ENCODE assay signal across 9 cellular contexts in genomic region chr20:544153-544725, GRCh38. TPM values are rescaled to one million over a fixed set of nuclear protein-coding genes. Genes with fewer than 3 reads are reported as not detected.
DNase-seq lines count a peak whose midpoint lies in the region; ATAC-seq, FAIRE-seq and TF ChIP-seq lines count a peak whose summit lies in the region.
"Had no signal": no experiment of that assay in that cellular context is flagged by ENCODE, and none has a peak within 500 bp of the region (broad histone marks: within the 10 kb centered on the region; RNA-seq: fewer than 3 reads in every experiment).

No MANE protein-coding gene starts in this region.

- H3K79me2 ChIP-seq in GM12878 (ENCODE audit: control insufficient read depth, insufficient read depth, low read length), result peaks cover 43% of the 10 kb centered on the region

- 61% methylated on average over 6 of the region's 6 CpGs for WGBS in GM12878 (ENCODE audit: insufficient coverage, insufficient replicate concordance, low lambda C conversion rate, missing lambda C conversion rate)
- 60% methylated on average over 6 of the region's 6 CpGs for WGBS in right lobe of liver (ENCODE audit: insufficient coverage, low coverage, low lambda C conversion rate, missing lambda C conversion rate)
- 53 to 66% methylated on average over 6 of the region's 6 CpGs for WGBS in thyroid gland, 2 donors

- H3K4me3 ChIP-seq in GM12878 (0 out of 2 replicates have a peak overlapping the region, but pooled peaks have one; percentile 88), right lobe of liver (peak overlapping the region; percentile 84 to 98 (median 89)), thyroid gland (replicated peaks in 1 of 3) (peak overlapping the region in 1 of 3 donors; percentile 97), foreskin fibroblast (ENCODE audit: low read depth in 1 of 2, low read length in 2 of 2) (peak overlapping the region in 1 of 2 donors; percentile 88)

- H3K27me3 Mint-ChIP-seq in activated CD4-positive, alpha-beta T cell treated with anti-CD3 and anti-CD28 coated beads, Interleukin-2, amount 10 ng/mL, durations not matched to agents 24 days and 14 days, result peaks cover 9% of the 10 kb centered on the region

- H3K9me3 Mint-ChIP-seq in activated CD4-positive, alpha-beta T cell treated with anti-CD3 and anti-CD28 coated beads, Interleukin-2, amount 10 ng/mL, durations not matched to agents 24 days and 14 days, result peaks cover 15% of the 10 kb centered on the region

- POLR2A ChIA-PET in GM12878 (lab: Charles Lee), result interaction anchor here (0.9 to 1.3 kb wide), 2 partner anchors 11 to 289 kb away, joined by 3 to 4 read pairs; partner anchors contain the start of gene FAM110A

- SMC1A ChIA-PET in GM12878 (lab: Charles Lee; ENCODE audit: uncharacterized antibody, unreplicated experiment), result interaction anchor here (0.7 to 2.7 kb wide), 10 partner anchors 8 to 123 kb away, joined by 3 to 7 read pairs (median 4); no protein-coding TSS in a partner anchor

- DNase-seq in activated CD4-positive, alpha-beta T cell treated with anti-CD3 and anti-CD28 coated beads, Interleukin-2, amount 10 ng/mL, durations not matched to agents 24 days and 14 days, result no peak
- DNase-seq in activated CD4-positive, alpha-beta T cell treated with anti-CD3 and anti-CD28 coated beads for 48 hours, result no peak
- DNase-seq in GM12878 (ENCODE audit: low read depth, low spot score), result no peak
- DNase-seq in right lobe of liver, result no peak
- DNase-seq in thyroid gland, result no peak
- no peak for DNase-seq in foreskin fibroblast
- DNase-seq in NCI-H2029 (lab: John Stamatoyannopoulos, UW), result no peak
- no peak for DNase-seq in GM13977 (ENCODE audit: low spot score)

- H3K27ac ChIP-seq in GM12878 (ENCODE audit: control insufficient read depth, insufficient read depth), result peak overlapping the region; percentile 90
- H3K27ac ChIP-seq in right lobe of liver, result peak overlapping the region; percentile 79 to 92 (median 81)
- peak overlapping the region in 2 of 3 donors; percentile 92 to 97 for H3K27ac ChIP-seq in thyroid gland

- no peak overlapping the region; the same call in 1 of the 2 replicates for H3K9ac ChIP-seq in GM12878 (ENCODE audit: control insufficient read depth, insufficient read depth, low read length)

- intact Hi-C loops in activated CD4-positive, alpha-beta T cell treated with anti-CD3 and anti-CD28 coated beads, Interleukin-2, amount 10 ng/mL, durations not matched to agents 24 days and 14 days (cut with micrococcal nuclease), result loop anchor here (5.0 to 10.0 kb wide), 5 partner anchors 137 to 1558 kb away; partner anchors contain the start of genes NSFL1C, PSMF1, RBCK1 and STK35
- intact Hi-C loops in GM12878 (cut with micrococcal nuclease; ENCODE audit: unreplicated experiment) (no loop called here), right lobe of liver (cut with DNase I) (no loop called here), thyroid gland (cut with DNase I) (loop anchor here (2.0 to 10.0 kb wide), 2 partner anchors 59 to 113 kb away; no protein-coding TSS in a partner anchor)

- TF ChIP-seq CTCF in GM12878 (IDR thresholded peaks at IDR 0.05 in 2 of 3, conservative IDR thresholded peaks at IDR 0.05 in 1 of 3; ENCODE audit: control insufficient read depth in 2 of 3, extremely low read depth in 1 of 3, insufficient read depth in 1 of 3, low read depth in 3 of 3, low read length in 3 of 3) (no peak), right lobe of liver (IDR thresholded peaks at IDR 0.05) (no peak), thyroid gland (IDR thresholded peaks at IDR 0.05) (no peak), foreskin fibroblast (IDR thresholded peaks at IDR 0.05; ENCODE audit: low read depth, low read length) (no peak), GM13977 (IDR thresholded peaks at IDR 0.05; ENCODE audit: extremely low read depth, insufficient read depth, missing control alignments) (no peak)

- peaks cover 5% of the 10 kb centered on the region; the same call in 1 of the 2 replicates for H3K4me1 ChIP-seq in GM12878 (ENCODE audit: control insufficient read depth, insufficient read depth, low read length)
- H3K4me1 ChIP-seq in right lobe of liver, result peaks cover 0 to 16% (median 6%) of the 10 kb centered on the region in 4 donors
- peaks cover 35 to 41% of the 10 kb centered on the region in 2 donors for H3K4me1 ChIP-seq in thyroid gland

- TF ChIP-seq POLR2A in GM12878 (IDR thresholded peaks at IDR 0.05; ENCODE audit: low read depth, low read length), result no peak
- TF ChIP-seq POLR2A in right lobe of liver (IDR thresholded peaks at IDR 0.05), result no peak
- TF ChIP-seq POLR2A in thyroid gland (IDR thresholded peaks at IDR 0.05), result no peak

- CTCF ChIA-PET in GM12878 (lab: Yijun Ruan, JAX), result interaction anchor here (0.9 to 3.5 kb wide), 8 partner anchors 12 to 235 kb away, joined by 3 to 26 read pairs (median 4); no protein-coding TSS in a partner anchor

- in situ Hi-C loops in GM12878 (cut with MboI), result no loop called here
- in situ Hi-C loops in GM13977 (cut with MboI; ENCODE audit: low pct_unique_long_range_greater_than_20kb, low sequenced_read_pairs, unreplicated experiment), result no loop called here

- ATAC-seq in GM12878, result no peak
- no peak for ATAC-seq in right lobe of liver

- H2AFZ ChIP-seq in GM12878 (ENCODE audit: control insufficient read depth, low read depth, low read length), result peak overlapping the region; percentile 95

- no peak for TF ChIP-seq EP300 in GM12878 (IDR thresholded peaks at IDR 0.05; ENCODE audit: borderline replicate concordance in 1 of 2, control insufficient read depth in 1 of 2, low read depth in 2 of 2, low read length in 2 of 2)

- no peak for TF ChIP-seq RAD21 in GM12878 (IDR thresholded peaks at IDR 0.05; ENCODE audit: insufficient read depth, low read depth, low read length)

- peaks cover 5% of the 10 kb centered on the region for H4K20me1 ChIP-seq in GM12878 (ENCODE audit: control insufficient read depth, insufficient read depth)

- H3K27ac Mint-ChIP-seq in activated CD4-positive, alpha-beta T cell treated with anti-CD3 and anti-CD28 coated beads, Interleukin-2, amount 10 ng/mL, durations not matched to agents 24 days and 14 days, result peak overlapping the region; percentile 97

- FAIRE-seq in GM12878 (lab: Jason Lieb, UNC), result no peak
- FAIRE-seq: H54 had no signal

- RAD21 ChIA-PET in GM12878 (lab: Charles Lee; ENCODE audit: unreplicated experiment), result interaction anchor here (0.5 to 1.7 kb wide), 6 partner anchors 18 to 197 kb away, joined by 3 to 5 read pairs (median 4); partner anchors contain the start of gene NRSN2

- H3K36me3 ChIP-seq in GM12878 (ENCODE audit: control insufficient read depth in 2 of 2, insufficient read depth in 2 of 2, low read length in 1 of 2), result peaks cover 0 to 8% of the 10 kb centered on the region in 2 experiments; a peak in 1 of 4 replicates
- no peaks in the 10 kb centered on the region for H3K36me3 ChIP-seq in right lobe of liver
- H3K36me3 ChIP-seq in thyroid gland, result no peaks in the 10 kb centered on the region

- peak overlapping the region; percentile 39 for H3K4me2 ChIP-seq in GM12878 (ENCODE audit: control insufficient read depth, insufficient read depth)

- peaks cover 34% of the 10 kb centered on the region for H3K4me1 Mint-ChIP-seq in activated CD4-positive, alpha-beta T cell treated with anti-CD3 and anti-CD28 coated beads, Interleukin-2, amount 10 ng/mL, durations not matched to agents 24 days and 14 days

- H3K36me3 Mint-ChIP-seq in activated CD4-positive, alpha-beta T cell treated with anti-CD3 and anti-CD28 coated beads, Interleukin-2, amount 10 ng/mL, durations not matched to agents 24 days and 14 days (ENCODE audit: low read depth), result peaks cover 35% of the 10 kb centered on the region

- no TSS peak for BruUV-seq in GM12878 (replicated peaks; lab: Mats Ljungman, UMichigan)

- H3K9me3 ChIP-seq in GM12878 (replicated peaks; ENCODE audit: control insufficient read depth, insufficient read depth, low read length) (peaks cover 9% of the 10 kb centered on the region; the same call in 2 of the 3 replicates), right lobe of liver (no peaks in the 10 kb centered on the region), thyroid gland (no peaks in the 10 kb centered on the region)

- H3K27me3 ChIP-seq in GM12878 (replicated peaks in 1 of 2; ENCODE audit: control insufficient read depth in 2 of 2, insufficient read depth in 2 of 2, low read length in 1 of 2), result no peaks in the 10 kb centered on the region
- no peaks in the 10 kb centered on the region for H3K27me3 ChIP-seq in right lobe of liver
- H3K27me3 ChIP-seq in thyroid gland, result no peaks in the 10 kb centered on the region

- H3K4me3 Mint-ChIP-seq in activated CD4-positive, alpha-beta T cell treated with anti-CD3 and anti-CD28 coated beads, Interleukin-2, amount 10 ng/mL, durations not matched to agents 24 days and 14 days, result peak overlapping the region; percentile 88

RNA-seq across cellular contexts. Expression of gene CSNK2A1, which starts 0.6 kb away (rescaled TPM):
- 179 TPM in 2 replicates for total RNA-seq in activated CD4-positive, alpha-beta T cell treated with anti-CD3 and anti-CD28 coated beads, Interleukin-2, amount 10 ng/mL, durations not matched to agents 24 days and 14 days
- total RNA-seq in GM12878 (2013; cell fraction: nucleolus; rRNA removed), result 350 and 361 TPM in 2 replicates
- total RNA-seq in GM12878 (2014; rRNA removed) (96.2 and 103 TPM in 2 replicates), GM12878 (2014; rRNA removed; fragmentation: Illumina TruSeq; extraction: Trizol) (141 and 143 TPM in 2 replicates), GM12878 (2021) (124 and 135 TPM in 2 replicates), right lobe of liver (10 to 100 TPM; 30.4 to 62.6 (median 37.1) TPM), thyroid gland (100 to 1,000 TPM in 3 of 4 donors, 10 to 100 TPM in 1; 88.0 to 153 (median 105) TPM)
- polyA plus RNA-seq in GM12878 (2011; ENCODE audit: low read depth), result 40.3 TPM
- polyA plus RNA-seq in GM12878 (2011; rRNA removed) (119 and 125 TPM in 2 replicates), GM12878 (2014; fragmentation: Illumina TruSeq; extraction: Trizol) (199 and 233 TPM in 2 replicates), GM12878 (2014; fragmentation: Nextera tagmentation; extraction: Ambion mirVana) (10 to 100 TPM; 47.6 to 56.5 TPM), GM12878 (2014; rRNA removed) (75.4 and 78.6 TPM in 2 replicates), GM12878 (2016; fragmentation: Nextera tagmentation; extraction: Ambion mirVana) (10 to 100 TPM; 93.8 TPM)
- 86.3 and 107 TPM in 2 replicates for polyA plus RNA-seq in GM12878 (2011; cell fraction: cytosol; rRNA removed)
- 119 and 122 TPM in 2 replicates for polyA plus RNA-seq in GM12878 (2011; cell fraction: nucleus; rRNA removed)
- 75.4 and 109 TPM in 2 replicates for polyA plus RNA-seq in GM12878 (2012)
- polyA minus RNA-seq in GM12878 (2011; rRNA and poly(A)+ RNA removed), result 151 and 205 TPM in 2 replicates
- polyA minus RNA-seq in GM12878 (2011; cell fraction: cytosol; rRNA and poly(A)+ RNA removed), result 59.9 and 66.4 TPM in 2 replicates
- 72.5 and 111 TPM in 2 replicates for polyA minus RNA-seq in GM12878 (2011; cell fraction: nucleus; rRNA and poly(A)+ RNA removed)

Comparison
In these comparisons a context has a peak if more than half of its experiments do, and no peak if none do; other contexts are left out.
1. intact Hi-C loops: an anchor here in activated CD4-positive, alpha-beta T cell treated with anti-CD3 and anti-CD28 coated beads, Interleukin-2, amount 10 ng/mL, durations not matched to agents 24 days and 14 days (5.0 to 10.0 kb wide) and thyroid gland (2.0 to 10.0 kb wide); none called in GM12878 and right lobe of liver.